ENCODE assay signal across 1 cellular context in the genomic region with DNA sequence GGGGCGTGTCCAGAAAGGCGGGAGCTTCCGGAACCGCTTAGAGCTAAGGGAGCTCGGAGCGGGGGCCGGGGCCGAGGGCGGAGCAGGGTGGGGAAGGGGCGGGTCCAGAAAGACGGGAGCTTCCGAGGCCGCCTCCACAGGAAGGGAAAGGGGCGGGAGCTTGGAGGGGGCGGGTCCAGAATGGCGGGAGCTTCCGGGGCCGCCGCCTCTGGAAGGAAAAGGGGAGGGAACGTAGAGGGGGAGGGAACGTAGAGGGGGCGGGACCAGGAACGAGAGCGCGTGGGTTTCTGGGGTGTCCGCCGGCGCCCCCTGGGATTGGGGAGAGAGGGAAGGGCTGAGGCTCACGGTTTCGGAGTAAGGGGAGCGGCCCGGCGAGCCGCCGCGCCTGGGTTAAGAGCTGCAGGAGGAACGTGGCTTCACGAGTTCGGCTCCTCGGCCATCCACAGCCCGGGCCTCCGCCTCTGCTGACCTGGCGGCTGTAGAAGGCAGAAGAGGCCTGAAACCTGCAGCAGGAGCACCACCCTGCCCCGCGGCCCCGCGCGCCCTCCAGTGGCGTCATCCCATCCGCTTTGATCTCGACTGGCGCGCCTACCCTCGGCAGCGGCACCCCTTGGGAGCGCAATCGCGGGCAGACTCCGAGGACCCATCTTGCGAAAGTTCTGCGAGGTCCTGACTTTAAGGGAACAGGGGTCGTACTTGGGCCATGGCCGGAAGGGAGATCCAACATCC.
TF ChIP-seq lines count a peak whose summit lies in the region.

No MANE protein-coding gene starts in this region.

TF ChIP-seq in HEK293, 187 proteins besides CTCF, POLR2A, EP300 and RAD21 (continued from another document):
- TF ChIP-seq, protein P1, sequence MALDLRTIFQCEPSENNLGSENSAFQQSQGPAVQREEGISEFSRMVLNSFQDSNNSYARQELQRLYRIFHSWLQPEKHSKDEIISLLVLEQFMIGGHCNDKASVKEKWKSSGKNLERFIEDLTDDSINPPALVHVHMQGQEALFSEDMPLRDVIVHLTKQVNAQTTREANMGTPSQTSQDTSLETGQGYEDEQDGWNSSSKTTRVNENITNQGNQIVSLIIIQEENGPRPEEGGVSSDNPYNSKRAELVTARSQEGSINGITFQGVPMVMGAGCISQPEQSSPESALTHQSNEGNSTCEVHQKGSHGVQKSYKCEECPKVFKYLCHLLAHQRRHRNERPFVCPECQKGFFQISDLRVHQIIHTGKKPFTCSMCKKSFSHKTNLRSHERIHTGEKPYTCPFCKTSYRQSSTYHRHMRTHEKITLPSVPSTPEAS (tag by site-specific recombination; IDR thresholded peaks at IDR 0.05): 0 out of 2 replicates have a peak, but pooled peaks have one; percentile 24
- TF ChIP-seq WT1 (tag by site-specific recombination; IDR thresholded peaks at IDR 0.05): peak; percentile 73
- no peak for TF ChIP-seq ZNF155 (tag by site-specific recombination; IDR thresholded peaks at IDR 0.05)
- peak; percentile 89 for TF ChIP-seq ZBTB7A (tag by site-specific recombination; IDR thresholded peaks at IDR 0.05; ENCODE audit: low read depth)
- no peak for TF ChIP-seq ZNF350 (tag by site-specific recombination; IDR thresholded peaks at IDR 0.05)
- TF ChIP-seq ZNF423 (tag by site-specific recombination; IDR thresholded peaks at IDR 0.05): peak; percentile 92
- peak; percentile 45; the same call in 1 of the 2 replicates for TF ChIP-seq ZNF341 (tag by site-specific recombination; IDR thresholded peaks at IDR 0.05; ENCODE audit: low read depth)
- TF ChIP-seq ZSCAN23 (tag by site-specific recombination; IDR thresholded peaks at IDR 0.05): peak; percentile 84; the same call in 1 of the 2 replicates
- TF ChIP-seq ZNF518A (tag by site-specific recombination; conservative IDR thresholded peaks at IDR 0.05; ENCODE audit: low read depth): 0 out of 2 replicates have a peak, but pooled peaks have one; percentile 50
- TF ChIP-seq ZNF555 (tag by site-specific recombination; conservative IDR thresholded peaks at IDR 0.05): no peak
- peak; percentile 82 for TF ChIP-seq ZNF10 (tag by site-specific recombination; IDR thresholded peaks at IDR 0.05)
- 0 out of 2 replicates have a peak, but pooled peaks have one; percentile 33 for TF ChIP-seq ZSCAN16 (tag by site-specific recombination; IDR thresholded peaks at IDR 0.05)
- no peak for TF ChIP-seq ZNF514 (tag by site-specific recombination; IDR thresholded peaks at IDR 0.05)
